10 cellular contexts compared by ENCODE assay signal in genomic region chr3:43768594-43768993, GRCh38.
DNase-seq lines count a peak whose midpoint lies in the region; ATAC-seq and TF ChIP-seq lines count a peak whose summit lies in the region.
"Had no signal": no experiment of that assay in that cellular context is flagged by ENCODE, and none has a peak within 500 bp of the region (broad histone marks: within the 10 kb centered on the region; RNA-seq: fewer than 3 reads in every experiment).

No MANE protein-coding gene starts in this region.

- H3K4me1 ChIP-seq in suprapubic skin: peaks cover 47% of the 10 kb centered on the region
- H3K4me1 ChIP-seq in MM.1S (ENCODE audit: low read length): no peaks in the 10 kb centered on the region
- H3K4me1 ChIP-seq: uterus had no signal

- no peak for TF ChIP-seq POLR2A in suprapubic skin (IDR thresholded peaks at IDR 0.05)

- no peaks in the 10 kb centered on the region for H3K27me3 ChIP-seq in suprapubic skin
- no peaks in the 10 kb centered on the region for H3K27me3 ChIP-seq in MM.1S (replicated peaks; ENCODE audit: insufficient read depth, low read length)
- H3K27me3 ChIP-seq: uterus had no signal

- no peak overlapping the region for H3K4me2 ChIP-seq in MM.1S (ENCODE audit: low read depth, low read length)

- no peak for TF ChIP-seq CTCF in suprapubic skin (IDR thresholded peaks at IDR 0.05)
- no peak for TF ChIP-seq CTCF in MM.1S (IDR thresholded peaks at IDR 0.05; ENCODE audit: low read length)

- DNase-seq in M059J (ENCODE audit: low read depth) (peak; percentile 38), kidney tubule cell (ENCODE audit: low spot score) (peak; percentile 23), suprapubic skin (ENCODE audit: low spot score in 2 of 2) (peak; percentile 71 to 84), NCI-H82 (lab: John Stamatoyannopoulos, UW) (no peak), MM.1S (no peak)
- DNase-seq: nephron progenitor cell had no signal

- ATAC-seq in HG03175 (IDR thresholded peaks at IDR 0.05; ENCODE audit: unreplicated experiment) (no peak), GM19324 (IDR thresholded peaks at IDR 0.05; ENCODE audit: low FRiP score, unreplicated experiment) (no peak)

- no peaks in the 10 kb centered on the region for H3K9me2 ChIP-seq in MM.1S (replicated peaks; ENCODE audit: insufficient read depth, low read length)

- H4K20me1 ChIP-seq in MM.1S (ENCODE audit: insufficient read depth, low read length): no peaks in the 10 kb centered on the region

- no peak for TF ChIP-seq EP300 in suprapubic skin (IDR thresholded peaks at IDR 0.05)

- no peak overlapping the region for H3K9ac ChIP-seq in MM.1S (ENCODE audit: low read length)

- no peak overlapping the region for H3K4me3 ChIP-seq in suprapubic skin
- H3K4me3 ChIP-seq in MM.1S (ENCODE audit: low read length): no peak overlapping the region

- no peaks in the 10 kb centered on the region for H3K36me3 ChIP-seq in suprapubic skin
- no peaks in the 10 kb centered on the region for H3K36me3 ChIP-seq in MM.1S (replicated peaks; ENCODE audit: insufficient read depth, low read length)
- H3K36me3 ChIP-seq: uterus had no signal

- no peaks in the 10 kb centered on the region for H3F3A ChIP-seq in MM.1S (ENCODE audit: insufficient read depth, low read length)

- no peak overlapping the region for H2AFZ ChIP-seq in MM.1S (ENCODE audit: low read length)

- peak overlapping the region; percentile 12 for H3K27ac ChIP-seq in cingulate gyrus (ENCODE audit: low read depth, low read length)
- H3K27ac ChIP-seq in suprapubic skin: peak overlapping the region; percentile 88
- no peak overlapping the region for H3K27ac ChIP-seq in MM.1S (ENCODE audit: low read length)
- H3K27ac ChIP-seq: uterus had no signal

- WGBS in suprapubic skin: 8% methylated on average over 3 of the region's 3 CpGs

- H3K9me3 ChIP-seq in suprapubic skin (no peaks in the 10 kb centered on the region), MM.1S (replicated peaks; ENCODE audit: insufficient read depth, low read length) (no peaks in the 10 kb centered on the region)
- H3K9me3 ChIP-seq: uterus had no signal

- H3K79me2 ChIP-seq in MM.1S (ENCODE audit: low read length): no peaks in the 10 kb centered on the region

Comparison
In these comparisons a context has a peak if more than half of its experiments do, and no peak if none do; other contexts are left out.
1. DNase-seq: peak in M059J (single experiment), kidney tubule cell (single experiment) and suprapubic skin (2 of 2); none in NCI-H82 (single experiment) and MM.1S (single experiment).